ENCODE assay signal across 11 cellular contexts in the genomic region with DNA sequence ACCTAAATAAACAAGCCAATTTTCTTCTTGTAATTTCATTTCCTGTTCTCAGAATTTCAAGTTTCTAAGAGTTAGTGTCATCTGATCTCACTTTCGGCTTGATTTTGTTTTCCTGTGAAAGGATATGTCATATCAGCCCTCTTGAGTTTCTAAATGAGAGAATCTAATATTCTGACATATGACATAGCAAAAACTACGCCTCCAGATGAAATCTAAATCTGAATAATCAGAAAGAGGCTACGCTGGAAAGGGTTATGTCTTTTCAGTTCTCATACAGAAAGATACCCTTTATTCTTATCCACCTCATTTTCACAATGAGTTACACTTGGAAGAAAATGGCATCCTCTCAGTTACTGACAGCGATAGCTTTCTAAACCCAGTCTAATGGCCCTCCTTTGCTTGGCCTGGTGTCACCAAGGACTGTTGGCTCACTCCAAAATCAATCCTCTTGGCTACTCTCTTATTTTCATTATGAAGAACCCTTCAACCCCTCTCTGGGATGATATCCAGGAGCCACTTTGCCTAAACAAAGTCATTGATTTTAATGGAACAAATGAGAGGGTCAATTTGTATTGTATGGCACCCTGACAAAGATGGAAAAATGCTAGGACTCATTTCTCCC.
DNase-seq lines count a peak whose midpoint lies in the region; ATAC-seq and TF ChIP-seq lines count a peak whose summit lies in the region.
"Had no signal": no experiment of that assay in that cellular context is flagged by ENCODE, and none has a peak within 500 bp of the region (broad histone marks: within the 10 kb centered on the region; RNA-seq: fewer than 3 reads in every experiment).

No MANE protein-coding gene starts in this region.

- no peaks in the 10 kb centered on the region for H4K20me1 ChIP-seq in OCI-LY3 (ENCODE audit: insufficient read depth, low read length)

- H3K36me3 ChIP-seq in OCI-LY3 (replicated peaks; ENCODE audit: low read depth, low read length), result no peaks in the 10 kb centered on the region
- H3K36me3 ChIP-seq in WERI-Rb-1, result no peaks in the 10 kb centered on the region
- no peaks in the 10 kb centered on the region for H3K36me3 ChIP-seq in esophagus squamous epithelium
- no peaks in the 10 kb centered on the region for H3K36me3 ChIP-seq in mucosa of descending colon (ENCODE audit: low read depth)

- peak overlapping the region; percentile 66; the same call in 1 of the 2 replicates for H3K9ac ChIP-seq in OCI-LY3 (ENCODE audit: low read length)

- H3K27ac ChIP-seq in OCI-LY3 (ENCODE audit: low read length) (peak overlapping the region; percentile 100), WERI-Rb-1 (no peak overlapping the region), esophagus squamous epithelium (no peak overlapping the region)
- H3K27ac ChIP-seq: epithelial cell of prostate, PC-9 had no signal

- peak; percentile 79 for ATAC-seq in GM19372 (IDR thresholded peaks at IDR 0.05; ENCODE audit: low read depth, unreplicated experiment)
- peak; percentile 67 for ATAC-seq in HG03045 (IDR thresholded peaks at IDR 0.05; ENCODE audit: unreplicated experiment)
- ATAC-seq in mucosa of descending colon, result no peak

- H3K79me2 ChIP-seq in OCI-LY3 (ENCODE audit: low read length), result no peaks in the 10 kb centered on the region

- H3K4me3 ChIP-seq in OCI-LY3 (ENCODE audit: low read length) (peak overlapping the region; percentile 58), WERI-Rb-1 (ENCODE audit: low read depth, low read length) (no peak overlapping the region), esophagus squamous epithelium (no peak overlapping the region), mucosa of descending colon (no peak overlapping the region)
- H3K4me3 ChIP-seq: PC-9 had no signal

- H3K27me3 ChIP-seq in OCI-LY3 (ENCODE audit: low read depth, low read length) (no peaks in the 10 kb centered on the region), WERI-Rb-1 (ENCODE audit: insufficient read depth, low read depth, severe bottlenecking) (peaks cover 53% of the 10 kb centered on the region), esophagus squamous epithelium (no peaks in the 10 kb centered on the region)

- no peak overlapping the region for H2AFZ ChIP-seq in OCI-LY3 (ENCODE audit: low read depth, low read length)
- H2AFZ ChIP-seq: PC-9 had no signal

- no peak for TF ChIP-seq POLR2A in esophagus squamous epithelium (IDR thresholded peaks at IDR 0.05)

- no peaks in the 10 kb centered on the region for H3K9me3 ChIP-seq in OCI-LY3 (ENCODE audit: insufficient read depth, low read length)
- no peaks in the 10 kb centered on the region for H3K9me3 ChIP-seq in WERI-Rb-1 (ENCODE audit: severe bottlenecking)
- no peaks in the 10 kb centered on the region for H3K9me3 ChIP-seq in esophagus squamous epithelium
- H3K9me3 ChIP-seq in mucosa of descending colon, result no peaks in the 10 kb centered on the region

- H3K4me1 ChIP-seq in OCI-LY3 (ENCODE audit: low read length) (peaks cover 65% of the 10 kb centered on the region), esophagus squamous epithelium (no peaks in the 10 kb centered on the region), mucosa of descending colon (ENCODE audit: low read depth) (no peaks in the 10 kb centered on the region)

- H3K4me2 ChIP-seq in OCI-LY3 (ENCODE audit: low read length), result peak overlapping the region; percentile 77
- H3K4me2 ChIP-seq: PC-9 had no signal

- intact Hi-C loops in esophagus squamous epithelium (cut with DNase I), result no loop called here
- intact Hi-C loops in mucosa of descending colon (cut with DNase I, micrococcal nuclease), result no loop called here

- WGBS in esophagus squamous epithelium, 2 donors, result 75 to 78% methylated on average over 4 of the region's 4 CpGs

- DNase-seq in DMS79 treated with DMSO at 0.1 percent for 48 hours (lab: John Stamatoyannopoulos, UW), result peak; percentile 69
- DNase-seq in germinal center (ENCODE audit: low spot score), result no peak
- no peak for DNase-seq in WERI-Rb-1
- DNase-seq in esophagus squamous epithelium (lab: John Stamatoyannopoulos, UW), result no peak
- DNase-seq in mucosa of descending colon, result no peak
- DNase-seq: DMS 273 treated with DMSO at 0.1 percent for 48 hours, PC-9 had no signal

- no peak for TF ChIP-seq CTCF in OCI-LY3 (IDR thresholded peaks at IDR 0.05; ENCODE audit: low read depth, low read length)
- no peak for TF ChIP-seq CTCF in WERI-Rb-1 (IDR thresholded peaks at IDR 0.05; ENCODE audit: low read depth, low read length)
- no peak for TF ChIP-seq CTCF in esophagus squamous epithelium (IDR thresholded peaks at IDR 0.05)
- no peak for TF ChIP-seq CTCF in mucosa of descending colon (IDR thresholded peaks at IDR 0.05)
